Comparison of ENCODE assay signal across 9 cellular contexts in the genomic region with DNA sequence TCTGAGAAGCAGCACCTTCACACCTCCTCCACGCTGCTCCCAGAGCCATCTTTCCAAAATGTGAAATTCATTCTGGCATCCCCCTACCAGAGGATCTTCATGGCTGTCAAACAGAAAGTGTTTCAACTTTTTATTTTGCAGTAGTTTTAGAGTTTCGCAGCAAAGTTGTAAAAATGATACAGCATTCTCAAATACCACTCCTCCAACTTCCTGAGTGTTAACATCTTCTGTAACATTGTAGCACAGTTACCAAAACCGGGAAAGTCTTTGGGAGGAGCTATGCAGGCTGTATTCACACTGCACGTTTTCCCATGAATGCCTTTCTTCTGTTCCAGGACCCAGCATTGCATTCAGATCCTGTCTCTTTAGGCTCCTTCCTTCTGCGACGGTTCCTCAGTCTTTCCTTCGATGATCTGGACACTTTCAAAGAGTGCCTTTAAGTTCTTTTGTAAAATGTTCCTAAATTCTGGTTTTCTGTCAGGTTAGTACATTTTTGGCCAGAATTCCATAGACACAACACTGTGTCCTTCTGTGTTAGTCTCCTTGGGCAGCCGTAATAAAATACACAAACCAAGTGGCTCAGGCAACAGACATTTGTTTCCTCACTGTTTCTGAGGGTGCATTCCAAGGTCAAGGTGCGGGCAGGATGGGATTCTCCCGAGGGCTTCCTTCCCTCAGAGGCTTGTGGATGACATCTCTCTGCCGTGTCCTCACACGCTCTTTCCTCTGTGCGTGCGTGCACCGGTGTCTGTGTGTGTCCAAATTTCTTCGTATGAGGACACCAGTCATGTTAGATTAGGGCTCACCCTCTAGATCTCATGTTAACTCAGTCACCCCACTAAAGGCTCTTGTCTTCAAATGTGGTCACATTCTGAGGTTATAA. TPM values are rescaled to one million over a fixed set of nuclear protein-coding genes. Genes with fewer than 3 reads are reported as not detected.
DNase-seq lines count a peak whose midpoint lies in the region; ATAC-seq and TF ChIP-seq lines count a peak whose summit lies in the region.
"Had no signal": no experiment of that assay in that cellular context is flagged by ENCODE, and none has a peak within 500 bp of the region (broad histone marks: within the 10 kb centered on the region; RNA-seq: fewer than 3 reads in every experiment).

No MANE protein-coding gene starts in this region.

- no peak overlapping the region for H3K4me3 ChIP-seq in CD4-positive, CD25-positive, alpha-beta regulatory T cell (ENCODE audit: low read depth, low read length)
- H3K4me3 ChIP-seq: MG63 had no signal

- no peaks in the 10 kb centered on the region for H3K9me3 ChIP-seq in CD4-positive, CD25-positive, alpha-beta regulatory T cell (ENCODE audit: control insufficient read depth in 2 of 2, low read length in 2 of 2)
- H3K9me3 ChIP-seq: MG63 had no signal

- no peak overlapping the region for H3K4me3 Mint-ChIP-seq in CD4-positive, CD25-positive, alpha-beta regulatory T cell
- H3K4me3 Mint-ChIP-seq in chondrocyte (ENCODE audit: unreplicated experiment) (no peak overlapping the region), mesothelial cell of epicardium (no peak overlapping the region)

- H3K27ac Mint-ChIP-seq in CD4-positive, CD25-positive, alpha-beta regulatory T cell, result peak overlapping the region in 2 of 3 donors; percentile 75 to 80
- H3K27ac Mint-ChIP-seq in chondrocyte (ENCODE audit: unreplicated experiment), result peak overlapping the region; percentile 73
- peak overlapping the region; percentile 5 for H3K27ac Mint-ChIP-seq in mesothelial cell of epicardium

- ATAC-seq in CD4-positive, CD25-positive, alpha-beta regulatory T cell (ENCODE audit: low read depth in 2 of 2), result no peak
- ATAC-seq in GM21367 (IDR thresholded peaks at IDR 0.05; ENCODE audit: unreplicated experiment), result no peak
- no peak for ATAC-seq in HG03045 (IDR thresholded peaks at IDR 0.05; ENCODE audit: unreplicated experiment)
- no peak for ATAC-seq in HG02763 (IDR thresholded peaks at IDR 0.05; ENCODE audit: unreplicated experiment)

- peaks cover 4% of the 10 kb centered on the region for H3K36me3 ChIP-seq in CD4-positive, CD25-positive, alpha-beta regulatory T cell (ENCODE audit: control insufficient read depth, insufficient read depth, low read length)
- H3K36me3 ChIP-seq: MG63 had no signal

- no peaks in the 10 kb centered on the region for H3K27me3 Mint-ChIP-seq in CD4-positive, CD25-positive, alpha-beta regulatory T cell
- H3K27me3 Mint-ChIP-seq in chondrocyte (ENCODE audit: low read depth) (no peaks in the 10 kb centered on the region), mesothelial cell of epicardium (ENCODE audit: low read depth) (no peaks in the 10 kb centered on the region)

- H3K4me1 ChIP-seq in CD4-positive, CD25-positive, alpha-beta regulatory T cell (ENCODE audit: control insufficient read depth, insufficient read depth, low read length, poor library complexity, severe bottlenecking), result peaks cover 11% of the 10 kb centered on the region

- H3K9me3 Mint-ChIP-seq in CD4-positive, CD25-positive, alpha-beta regulatory T cell, result peaks cover 0 to 12% (median 4%) of the 10 kb centered on the region in 7 donors
- H3K9me3 Mint-ChIP-seq in chondrocyte (ENCODE audit: low read depth) (peaks cover 2% of the 10 kb centered on the region), mesothelial cell of epicardium (peaks cover 19% of the 10 kb centered on the region)

- H3K27ac ChIP-seq in 22Rv1, result no peak overlapping the region
- H3K27ac ChIP-seq in CD4-positive, CD25-positive, alpha-beta regulatory T cell (ENCODE audit: insufficient read depth, low read length, poor library complexity, severe bottlenecking), result no peak overlapping the region

- TF ChIP-seq CTCF in 22Rv1 (IDR thresholded peaks at IDR 0.05), result peak; percentile 27
- TF ChIP-seq CTCF in chondrocyte (IDR thresholded peaks at IDR 0.05), result peak; percentile 56
- no peak for TF ChIP-seq CTCF in mesothelial cell of epicardium (IDR thresholded peaks at IDR 0.05; ENCODE audit: unreplicated experiment)

- DNase-seq in CD4-positive, CD25-positive, alpha-beta regulatory T cell, result no peak
- DNase-seq in chondrocyte (ENCODE audit: low spot score) (no peak), mesothelial cell of epicardium (ENCODE audit: low spot score in 2 of 2, unreplicated experiment in 2 of 2) (no peak), KG1 (lab: John Stamatoyannopoulos, UW) (no peak)

- H3K4me1 Mint-ChIP-seq in CD4-positive, CD25-positive, alpha-beta regulatory T cell, result peaks cover 32 to 86% (median 57%) of the 10 kb centered on the region in 4 donors
- H3K4me1 Mint-ChIP-seq in chondrocyte (ENCODE audit: low read depth) (peaks cover 58% of the 10 kb centered on the region), mesothelial cell of epicardium (peaks cover 35% of the 10 kb centered on the region)

- H3K36me3 Mint-ChIP-seq in CD4-positive, CD25-positive, alpha-beta regulatory T cell, result peaks cover 12% of the 10 kb centered on the region
- H3K36me3 Mint-ChIP-seq in chondrocyte (ENCODE audit: low read depth) (no peaks in the 10 kb centered on the region), mesothelial cell of epicardium (peaks cover 19% of the 10 kb centered on the region)

- H3K27me3 ChIP-seq in CD4-positive, CD25-positive, alpha-beta regulatory T cell (ENCODE audit: control insufficient read depth, insufficient read depth, low read length), result no peaks in the 10 kb centered on the region
- H3K27me3 ChIP-seq: MG63 had no signal

RNA-seq across cellular contexts. Expression of a gene that starts 30.3 kb away (rescaled TPM):
- 27.0 TPM for total RNA-seq in CD4-positive, CD25-positive, alpha-beta regulatory T cell
- polyA plus RNA-seq in CD4-positive, CD25-positive, alpha-beta regulatory T cell, result 1 to 10 TPM; 3.1 to 5.0 (median 4.0) TPM
- total RNA-seq in chondrocyte (40.7 to 63.7 TPM (median 60.9 TPM) in 3 replicates), mesothelial cell of epicardium (104 to 112 TPM (median 109 TPM) in 3 replicates)

Comparison
In these comparisons a context has a peak if more than half of its experiments do, and no peak if none do; other contexts are left out.
1. H3K27ac Mint-ChIP-seq: peak in every context shown above with its lines; median percentile 78 in CD4-positive, CD25-positive, alpha-beta regulatory T cell; 73 in chondrocyte; 5 in mesothelial cell of epicardium.